8 cellular contexts compared by ENCODE assay signal in the genomic region with DNA sequence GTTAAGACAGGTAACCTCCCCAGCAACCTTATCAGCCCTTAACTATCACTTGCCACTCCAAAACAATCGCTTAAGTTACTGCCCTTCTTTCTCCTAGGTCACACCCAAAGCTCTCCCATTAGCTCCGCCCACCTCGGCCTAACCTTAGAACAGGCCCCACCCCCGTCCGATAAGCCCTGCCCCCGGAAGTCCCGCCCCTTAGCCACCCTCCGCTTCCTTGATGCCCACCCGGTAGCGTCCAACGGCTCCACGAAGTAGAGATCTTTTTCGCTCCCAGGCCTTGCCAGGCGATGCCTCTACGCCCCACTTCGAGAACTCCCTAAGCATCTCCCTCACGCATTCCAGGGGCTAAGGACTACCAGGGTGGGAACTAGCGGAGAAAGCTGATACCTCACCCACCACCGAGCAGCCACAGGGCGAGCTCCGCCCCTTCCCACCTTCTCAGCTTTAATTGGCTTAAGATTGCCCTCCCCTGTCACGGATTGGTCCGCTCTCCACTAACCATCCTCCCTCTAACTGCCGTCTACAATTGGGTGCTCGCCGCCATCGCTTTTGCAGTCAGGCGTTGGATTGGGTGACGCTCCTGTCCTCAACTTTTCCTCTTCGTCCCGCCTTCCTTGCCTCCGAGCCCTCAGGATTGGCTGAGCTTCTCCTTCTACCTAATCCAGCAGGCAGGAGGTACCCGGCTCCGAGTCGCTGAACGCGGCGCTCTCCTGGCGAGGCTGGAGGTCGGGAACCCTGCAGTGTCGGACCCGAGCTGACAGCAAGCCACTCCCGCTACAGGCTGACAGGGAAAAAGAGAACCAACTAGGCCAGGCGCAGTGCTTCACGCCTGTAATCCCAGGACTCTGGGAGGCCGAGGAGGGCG. TPM values are rescaled to one million over a fixed set of nuclear protein-coding genes. Genes with fewer than 3 reads are reported as not detected.
A peak's percentile ranks its signal among the peaks of the same experiment; 100 is the strongest.
DNase-seq lines count a peak whose midpoint lies in the region; FAIRE-seq and TF ChIP-seq lines count a peak whose summit lies in the region.

A gene (minus strand): TSS at position 425 of the 868 bp plus-strand sequence. CDS start 496 bp downstream, outside the sequence.

- peak within 1 kb of the TSS; percentile 63 to 82 for H3K4me2 ChIP-seq in H1 (ENCODE audit: insufficient read depth in 1 of 2, low read depth in 2 of 2, low read length in 2 of 2)
- peak within 1 kb of the TSS; percentile 73 for H3K4me2 ChIP-seq in mesenchymal stem cell (ENCODE audit: low read length, poor library complexity, severe bottlenecking)

- 3% methylated on average over 42 of the region's 47 CpGs; no CpG with 5 or more reads in 1 of the 2 experiments for WGBS in H1 (ENCODE audit: extremely low coverage in 1 of 2, insufficient coverage in 1 of 2, insufficient read length in 1 of 2, insufficient replicate concordance in 2 of 2, low coverage in 1 of 2, low lambda C conversion rate in 2 of 2, missing lambda C conversion rate in 1 of 2), 2 experiments
- WGBS in mesenchymal stem cell, result 2% methylated on average over 47 of the region's 47 CpGs

- H2BK5ac ChIP-seq in H1 (ENCODE audit: low read depth, low read length) (peak within 1 kb of the TSS; percentile 96), mesenchymal stem cell (ENCODE audit: low read depth, low read length, poor library complexity, severe bottlenecking) (no peak within 1 kb of the TSS)

- peak within 1 kb of the TSS; percentile 39 for H3K56ac ChIP-seq in H1 (replicated peaks; ENCODE audit: insufficient read length, low read depth, low read length)

- H3K9ac ChIP-seq in H1 (replicated peaks in 1 of 4; ENCODE audit: extremely low read depth in 1 of 4, low read depth in 3 of 4, low read length in 3 of 4) (peak within 1 kb of the TSS; percentile 60 to 95 (median 86)), mesenchymal stem cell (ENCODE audit: low read length) (peak within 1 kb of the TSS; percentile 89)

- H2AK5ac ChIP-seq in H1 (ENCODE audit: low read depth, low read length) (no peak within 1 kb of the TSS), mesenchymal stem cell (ENCODE audit: low read length, severe bottlenecking) (peak within 1 kb of the TSS; percentile 63)

- H2BK120ac ChIP-seq in H1 (replicated peaks; ENCODE audit: low read depth, low read length) (no peak within 1 kb of the TSS), mesenchymal stem cell (ENCODE audit: low read depth, low read length) (peak within 1 kb of the TSS; percentile 94)

- peak within 1 kb of the TSS; percentile 57 for H4K91ac ChIP-seq in H1 (replicated peaks; ENCODE audit: insufficient read length, low read length)
- peak within 1 kb of the TSS; percentile 99 for H4K91ac ChIP-seq in mesenchymal stem cell (ENCODE audit: low read length)

- FAIRE-seq in H1 (lab: Jason Lieb, UNC), result peak; percentile 90

- no peak for TF ChIP-seq EP300 in H1 (IDR thresholded peaks at IDR 0.05; ENCODE audit: borderline replicate concordance in 1 of 2, low read depth in 2 of 2, low read length in 2 of 2)

- H3K79me2 ChIP-seq in H1 (ENCODE audit: control insufficient read depth in 1 of 2, insufficient read depth in 2 of 2, low read length in 2 of 2), result peaks cover 10 to 55% of the 10 kb centered on the region in 2 experiments

- 0 out of 4 replicates have a peak, but pooled peaks of 1 of the 2 experiments have one; percentile 6 for TF ChIP-seq RAD21 in H1 (IDR thresholded peaks at IDR 0.05 in 1 of 2, conservative IDR thresholded peaks at IDR 0.05 in 1 of 2; ENCODE audit: low read depth in 2 of 2, low read length in 2 of 2)

- H3K4me1 ChIP-seq in H1 (replicated peaks in 1 of 4; ENCODE audit: control insufficient read depth in 3 of 4, insufficient read depth in 4 of 4, low read length in 3 of 4), result peaks cover 4 to 9% (median 6%) of the 10 kb centered on the region in 4 experiments
- H3K4me1 ChIP-seq in mesenchymal stem cell (ENCODE audit: control insufficient read depth, insufficient read depth, low read depth, low read length), result peaks cover 11% of the 10 kb centered on the region

- TF ChIP-seq POLR2A in H1 (IDR thresholded peaks at IDR 0.05; ENCODE audit: control extremely low read depth in 1 of 2, low read depth in 2 of 2, low read length in 2 of 2), result peak; percentile 37 to 79

- no peak within 1 kb of the TSS for H2BK20ac ChIP-seq in H1 (ENCODE audit: low read length)

- TF ChIP-seq CTCF in GM20000 (IDR thresholded peaks at IDR 0.05; ENCODE audit: extremely low read depth, missing control alignments), result no peak
- no peak for TF ChIP-seq CTCF in H1 (IDR thresholded peaks at IDR 0.05; ENCODE audit: control extremely low read depth in 1 of 3, insufficient read depth in 1 of 3, low read depth in 1 of 3, low read length in 3 of 3)

- peaks cover 14 to 19% of the 10 kb centered on the region in 2 experiments for H4K20me1 ChIP-seq in H1 (replicated peaks in 1 of 2; ENCODE audit: control insufficient read depth in 1 of 2, insufficient read depth in 2 of 2, low read length in 2 of 2)

- H4K8ac ChIP-seq in H1 (ENCODE audit: extremely low read depth, insufficient read depth, low read length) (peak within 1 kb of the TSS; percentile 98; the same call in 1 of the 2 replicates), mesenchymal stem cell (ENCODE audit: low read length) (peak within 1 kb of the TSS; percentile 100)

- H3K27me3 ChIP-seq in H1 (replicated peaks in 1 of 4; ENCODE audit: control insufficient read depth in 3 of 4, extremely low read depth in 1 of 4, insufficient read depth in 3 of 4, low read length in 3 of 4) (no peaks in the 10 kb centered on the region), mesenchymal stem cell (ENCODE audit: control insufficient read depth in 1 of 2, insufficient read depth in 1 of 2, low read length in 2 of 2) (no peaks in the 10 kb centered on the region)

- CTCF ChIA-PET in H1 (lab: Charles Lee; ENCODE audit: partially characterized antibody), result interaction anchor here (0.6 to 5.4 kb wide), 14 partner anchors 8 to 160 kb away, joined by 3 to 48 read pairs (median 4); a partner anchor contains a TSS

- no peak within 1 kb of the TSS for H3K4ac ChIP-seq in H1 (replicated peaks; ENCODE audit: insufficient read length, low read depth, low read length)
- H3K4ac ChIP-seq in mesenchymal stem cell (ENCODE audit: low read depth in 1 of 2, low read length in 2 of 2), result peak within 1 kb of the TSS; percentile 46 to 75

- POLR2A ChIA-PET in H1 (lab: Charles Lee; ENCODE audit: partially characterized antibody), result interaction anchor here (0.7 to 16.9 kb wide), 32 partner anchors 8 to 180 kb away, joined by 3 to 192 read pairs (median 6); a partner anchor contains a TSS

- H3K9me3 ChIP-seq in H1 (ENCODE audit: insufficient read depth in 2 of 2, low read depth in 1 of 2, low read length in 1 of 2), result no peaks in the 10 kb centered on the region
- no peaks in the 10 kb centered on the region for H3K9me3 ChIP-seq in mesenchymal stem cell (ENCODE audit: control insufficient read depth, low read length)

- H3K14ac ChIP-seq in H1 (ENCODE audit: insufficient read length), result no peak within 1 kb of the TSS
- no peak within 1 kb of the TSS for H3K14ac ChIP-seq in mesenchymal stem cell (ENCODE audit: low read length in 2 of 2)

- H3K4me3 ChIP-seq in H1 (ENCODE audit: extremely low read depth in 1 of 4, insufficient read depth in 2 of 4, low read depth in 3 of 4, low read length in 4 of 4) (peak within 1 kb of the TSS; percentile 74 to 89 (median 82)), mesenchymal stem cell (ENCODE audit: insufficient read depth in 1 of 2, low read depth in 1 of 2, low read length in 2 of 2) (peak within 1 kb of the TSS; percentile 79 to 87)

- H3K23ac ChIP-seq in H1 (ENCODE audit: insufficient read length) (no peak within 1 kb of the TSS), mesenchymal stem cell (ENCODE audit: low read length in 2 of 2) (no peak within 1 kb of the TSS)

- H2AFZ ChIP-seq in H1 (ENCODE audit: low read length), result peak within 1 kb of the TSS; percentile 99
- H2AFZ ChIP-seq in mesenchymal stem cell (ENCODE audit: low read depth, low read length), result peak within 1 kb of the TSS; percentile 69

- no peaks in the 10 kb centered on the region; the same call in 1 of the 2 replicates for H3K23me2 ChIP-seq in H1 (ENCODE audit: low read depth, low read length)

- H3K18ac ChIP-seq in H1 (ENCODE audit: extremely low read depth, low read length) (peak within 1 kb of the TSS; percentile 99), mesenchymal stem cell (ENCODE audit: low read depth in 1 of 2, low read length in 2 of 2) (peak within 1 kb of the TSS; percentile 87 to 94)

- H2BK12ac ChIP-seq in H1 (ENCODE audit: low read depth, low read length), result peak within 1 kb of the TSS; percentile 82; the same call in 1 of the 2 replicates
- H2BK12ac ChIP-seq in mesenchymal stem cell (ENCODE audit: low read length in 2 of 2), result peak within 1 kb of the TSS; percentile 46 to 57

- H3K79me1 ChIP-seq in H1 (ENCODE audit: low read depth, low read length), result peaks cover 16% of the 10 kb centered on the region
- H3K79me1 ChIP-seq in mesenchymal stem cell (replicated peaks; ENCODE audit: low read length, poor library complexity, severe bottlenecking), result peaks cover 23% of the 10 kb centered on the region

- peaks cover 14 to 33% (median 17%) of the 10 kb centered on the region in 4 experiments for H3K36me3 ChIP-seq in H1 (ENCODE audit: control insufficient read depth in 2 of 4, insufficient read depth in 4 of 4, low read length in 3 of 4)
- H3K36me3 ChIP-seq in mesenchymal stem cell (ENCODE audit: control insufficient read depth in 1 of 2, insufficient read depth in 2 of 2, low read depth in 1 of 2, low read length in 2 of 2), result peaks cover 16 to 27% of the 10 kb centered on the region in 2 experiments

- DNase-seq in CMK (ENCODE audit: low read depth) (peak; percentile 94), GM20000 (ENCODE audit: low spot score) (peak; percentile 91), HT-29 (ENCODE audit: low spot score) (peak; percentile 100), NOMO-1 (lab: John Stamatoyannopoulos, UW; ENCODE audit: unreplicated experiment in 2 of 2) (peak; percentile 99 to 100), H1 (ENCODE audit: low read depth in 1 of 2, low spot score in 2 of 2) (peak; percentile 97 to 99), mesenchymal stem cell (peak; percentile 100)
- DNase-seq in activated CD8-positive, alpha-beta memory T cell treated with anti-CD3 and anti-CD28 coated beads for 4 hours (ENCODE audit: low read depth in 2 of 2), result peak; percentile 92 to 94
- DNase-seq in stimulated activated CD8-positive, alpha-beta memory T cell treated with anti-CD3 and anti-CD28 coated beads, Interleukin-12 subunit alpha, Interleukin-12 subunit beta, amount 100 ng/mL, for 4 hours (ENCODE audit: low read depth), result peak; percentile 89

- H2BK15ac ChIP-seq in H1 (ENCODE audit: low read length) (no peak within 1 kb of the TSS), mesenchymal stem cell (ENCODE audit: low read depth, poor library complexity, severe bottlenecking) (peak within 1 kb of the TSS; percentile 97)

- H3K27ac ChIP-seq in H1 (ENCODE audit: low read depth, low read length) (peak within 1 kb of the TSS; percentile 86), mesenchymal stem cell (ENCODE audit: low read length, poor library complexity, severe bottlenecking) (peak within 1 kb of the TSS; percentile 96)

- H4K5ac ChIP-seq in H1 (ENCODE audit: insufficient read length, low read depth, low read length), result peak within 1 kb of the TSS; percentile 98

RNA-seq across cellular contexts. Expression of the gene that starts here (rescaled TPM):
- 10.6 and 13.1 TPM in 2 replicates for total RNA-seq in HT-29 (2014; rRNA removed; shearing (Covaris generic))
- total RNA-seq in H1 (2021; fragmentation: NEBNext Ultra II Directional; extraction: Animal tissue kit (Norgen Biotek cat#: 25700)), result 76.5 and 76.9 TPM in 2 replicates
- 30.2 and 39.5 TPM in 2 replicates for polyA plus RNA-seq in H1 (2011; rRNA removed)
- polyA plus RNA-seq in H1 (2011; cell fraction: cytosol; rRNA removed), result 32.4 TPM
- 42.7 TPM for polyA plus RNA-seq in H1 (2011; cell fraction: nucleus; rRNA removed)
- 25.8 to 27.7 TPM (median 26.2 TPM) in 4 replicates for polyA plus RNA-seq in H1 (2012, experiment 1 of 2)
- polyA plus RNA-seq in H1 (2012, experiment 2 of 2), result 15.5 TPM
- 90.5 TPM for polyA plus RNA-seq in H1 (2013, experiment 1 of 2)
- 90.7 TPM for polyA plus RNA-seq in H1 (2013, experiment 2 of 2)
- 56.6 and 78.4 TPM in 2 replicates for polyA minus RNA-seq in H1 (2011; rRNA and poly(A)+ RNA removed)
- polyA minus RNA-seq in H1 (2011; cell fraction: cytosol; rRNA and poly(A)+ RNA removed), result 36.3 TPM
- 27.4 TPM for polyA minus RNA-seq in H1 (2011; cell fraction: nucleus; rRNA and poly(A)+ RNA removed)
- polyA plus RNA-seq in mesenchymal stem cell (2013, experiment 1 of 2), result 5.1 TPM
- polyA plus RNA-seq in mesenchymal stem cell (2013, experiment 2 of 2), result 5.0 TPM

Comparison
In these comparisons a context has a peak if more than half of its experiments do, and no peak if none do; other contexts are left out.
1. Peak in every context shown above with its lines: DNase-seq, H3K4me3 ChIP-seq and H3K27ac ChIP-seq.